Comparison of ENCODE assay signal across 21 cellular contexts in the genomic region with DNA sequence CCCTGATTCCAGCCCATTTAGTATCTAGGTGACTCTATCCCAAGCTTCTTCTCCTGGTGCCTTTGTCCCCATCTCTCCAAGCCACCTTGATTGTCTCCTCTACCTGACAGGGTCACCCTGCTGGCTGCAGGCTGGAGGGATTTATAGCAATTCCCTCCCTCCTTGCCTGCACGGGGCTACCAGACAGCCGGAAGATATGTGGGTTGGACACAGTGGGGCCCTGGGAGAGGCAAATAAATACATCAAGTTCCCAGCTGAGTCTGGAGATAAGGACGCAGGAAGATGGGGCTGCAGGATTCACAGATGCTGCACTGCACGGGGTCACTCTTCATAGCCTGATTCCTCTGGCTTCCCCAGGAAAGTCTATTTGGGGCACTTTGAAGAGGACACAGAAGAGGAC. TPM values are rescaled to one million over a fixed set of nuclear protein-coding genes. Genes with fewer than 3 reads are reported as not detected.
DNase-seq lines count a peak whose midpoint lies in the region; TF ChIP-seq lines count a peak whose summit lies in the region.
"Had no signal": no experiment of that assay in that cellular context is flagged by ENCODE, and none has a peak within 500 bp of the region (broad histone marks: within the 10 kb centered on the region; RNA-seq: fewer than 3 reads in every experiment).

No MANE protein-coding gene starts in this region.

- H3K27me3 ChIP-seq in BE2C (no peaks in the 10 kb centered on the region), OCI-LY3 (ENCODE audit: low read depth, low read length) (no peaks in the 10 kb centered on the region), suprapubic skin (peaks cover 52% of the 10 kb centered on the region)

- H3K79me2 ChIP-seq in OCI-LY3 (ENCODE audit: low read length): no peaks in the 10 kb centered on the region

- H3K4me1 ChIP-seq in BE2C: peaks cover 6% of the 10 kb centered on the region
- H3K4me1 ChIP-seq in OCI-LY3 (ENCODE audit: low read length): peaks cover 63% of the 10 kb centered on the region
- H3K4me1 ChIP-seq in suprapubic skin: no peaks in the 10 kb centered on the region

- H3K9ac ChIP-seq in OCI-LY3 (ENCODE audit: low read length): peak overlapping the region; percentile 51; the same call in 1 of the 2 replicates

- H3K9me3 ChIP-seq in BE2C (no peaks in the 10 kb centered on the region), OCI-LY3 (ENCODE audit: insufficient read depth, low read length) (no peaks in the 10 kb centered on the region), suprapubic skin (no peaks in the 10 kb centered on the region)

- no peak for TF ChIP-seq EP300 in suprapubic skin (IDR thresholded peaks at IDR 0.05)

- peaks cover 22% of the 10 kb centered on the region for H3K4me1 Mint-ChIP-seq in brain
- H3K4me1 Mint-ChIP-seq in nephron: peaks cover 27% of the 10 kb centered on the region
- H3K4me1 Mint-ChIP-seq: CD14-positive monocyte had no signal

- peak overlapping the region; percentile 79; the same call in 1 of the 2 replicates for H3K4me2 ChIP-seq in OCI-LY3 (ENCODE audit: low read length)

- WGBS in suprapubic skin: 6% methylated on average over 4 of the region's 4 CpGs

- H3K27ac ChIP-seq in OCI-LY3 (ENCODE audit: low read length) (peak overlapping the region; percentile 96; the same call in 1 of the 2 replicates), suprapubic skin (no peak overlapping the region)
- H3K27ac ChIP-seq: RWPE1 had no signal

- no peak overlapping the region for H3K4me3 ChIP-seq in BE2C (ENCODE audit: low read depth, low read length)
- no peak overlapping the region for H3K4me3 ChIP-seq in OCI-LY3 (ENCODE audit: low read length)
- H3K4me3 ChIP-seq in suprapubic skin: no peak overlapping the region

- H3K36me3 ChIP-seq in BE2C: no peaks in the 10 kb centered on the region
- no peaks in the 10 kb centered on the region for H3K36me3 ChIP-seq in OCI-LY3 (replicated peaks; ENCODE audit: low read depth, low read length)
- H3K36me3 ChIP-seq in suprapubic skin: no peaks in the 10 kb centered on the region

- H3K9me3 Mint-ChIP-seq in brain (peaks cover 0 to 2% (median 0%) of the 10 kb centered on the region in 5 experiments), nephron (no peaks in the 10 kb centered on the region)

- H2AFZ ChIP-seq in OCI-LY3 (ENCODE audit: low read depth, low read length): peak overlapping the region; percentile 41; the same call in 1 of the 2 replicates

- DNase-seq in BE2C: peak; percentile 20
- DNase-seq in suprapubic skin (ENCODE audit: low spot score in 2 of 2): no peak
- no peak for DNase-seq in nucleus accumbens (lab: John Stamatoyannopoulos, UW)
- no peak for DNase-seq in midbrain (lab: John Stamatoyannopoulos, UW)
- no peak for DNase-seq in DMS79 treated with DMSO at 0.1 percent for 48 hours (lab: John Stamatoyannopoulos, UW)
- DNase-seq: 8988T, GOT3, MM.1S, NCI-H1092, NCI-H1436 treated with DMSO at 0.1 percent for 48 hours, NCI-H1930, NCI-H2227 treated with DMSO at 0.1 percent for 48 hours, NCI-H510A, NCI-H748 treated with DMSO at 0.1 percent for 48 hours, SIG-M5 had no signal

- no peak for TF ChIP-seq CTCF in BE2C (IDR thresholded peaks at IDR 0.05; ENCODE audit: low read depth, low read length)
- no peak for TF ChIP-seq CTCF in OCI-LY3 (IDR thresholded peaks at IDR 0.05; ENCODE audit: low read depth, low read length)
- no peak for TF ChIP-seq CTCF in brain (conservative IDR thresholded peaks at IDR 0.05)
- TF ChIP-seq CTCF in nephron (IDR thresholded peaks at IDR 0.05; ENCODE audit: unreplicated experiment in 3 of 3): no peak
- no peak for TF ChIP-seq CTCF in suprapubic skin (IDR thresholded peaks at IDR 0.05)

- H3K4me3 Mint-ChIP-seq in brain (no peak overlapping the region), nephron (peak overlapping the region; percentile 2 to 62 (median 35))

- H3K27me3 Mint-ChIP-seq in brain (peaks cover 4% of the 10 kb centered on the region), nephron (ENCODE audit: low read depth) (peaks cover 17% of the 10 kb centered on the region)

- no peaks in the 10 kb centered on the region for H4K20me1 ChIP-seq in OCI-LY3 (ENCODE audit: insufficient read depth, low read length)

- H3K27ac Mint-ChIP-seq in brain: peak overlapping the region in 3 of 5 experiments; percentile 38 to 99 (median 52)
- peak overlapping the region; percentile 19 to 77 (median 47) for H3K27ac Mint-ChIP-seq in nephron
- H3K27ac Mint-ChIP-seq: CD14-positive monocyte had no signal

- no peak for TF ChIP-seq POLR2A in suprapubic skin (IDR thresholded peaks at IDR 0.05)

- H3K36me3 Mint-ChIP-seq in brain (no peaks in the 10 kb centered on the region), nephron (ENCODE audit: low read depth) (no peaks in the 10 kb centered on the region)
- H3K36me3 Mint-ChIP-seq: CD14-positive monocyte had no signal

RNA-seq across cellular contexts. Expression of gene ISLR2, which starts 9.3 kb away (rescaled TPM):
- 4.2 TPM for polyA plus RNA-seq in BE2C (2012; ENCODE audit: insufficient read depth, insufficient read length, low read depth)
- polyA plus RNA-seq in brain (ENCODE audit: insufficient read depth, low read depth, low replicate concordance): 30.2 TPM
- 1 to 10 TPM in 2 of 4 donors, under 1 TPM in 1, not detected in 1; 0.57 to 1.9 (median 1.1) TPM for total RNA-seq in suprapubic skin
- total RNA-seq: LHCN-M2 had no signal
- polyA plus RNA-seq: CD14-positive monocyte had no signal

RNA-seq across cellular contexts. Expression of gene GOLGA6A, which starts 38.7 kb away (rescaled TPM):
- polyA plus RNA-seq in BE2C (2012; ENCODE audit: insufficient read depth, insufficient read length, low read depth): not detected
- polyA plus RNA-seq in brain (ENCODE audit: insufficient read depth, low read depth, low replicate concordance): not detected
- total RNA-seq in suprapubic skin: 1 to 10 TPM in 2 of 4 donors, under 1 TPM in 2; 0.21 to 3.9 (median 1.7) TPM
- total RNA-seq: LHCN-M2 had no signal
- polyA plus RNA-seq: CD14-positive monocyte had no signal

RNA-seq across cellular contexts. Expression of gene ISLR, which starts 52.5 kb away (rescaled TPM):
- 42.0 TPM for polyA plus RNA-seq in BE2C (2012; ENCODE audit: insufficient read depth, insufficient read length, low read depth)
- polyA plus RNA-seq in brain (ENCODE audit: insufficient read depth, low read depth, low replicate concordance): 13.7 TPM
- total RNA-seq in suprapubic skin: 10 to 100 TPM; 11.5 to 41.1 (median 18.1) TPM
- polyA plus RNA-seq: CD14-positive monocyte had no signal

Comparison
In these comparisons a context has a peak if more than half of its experiments do, and no peak if none do; other contexts are left out.
1. H3K4me3 Mint-ChIP-seq: peak in nephron (3 of 3); none in brain (0 of 5).